In the genomic region with DNA sequence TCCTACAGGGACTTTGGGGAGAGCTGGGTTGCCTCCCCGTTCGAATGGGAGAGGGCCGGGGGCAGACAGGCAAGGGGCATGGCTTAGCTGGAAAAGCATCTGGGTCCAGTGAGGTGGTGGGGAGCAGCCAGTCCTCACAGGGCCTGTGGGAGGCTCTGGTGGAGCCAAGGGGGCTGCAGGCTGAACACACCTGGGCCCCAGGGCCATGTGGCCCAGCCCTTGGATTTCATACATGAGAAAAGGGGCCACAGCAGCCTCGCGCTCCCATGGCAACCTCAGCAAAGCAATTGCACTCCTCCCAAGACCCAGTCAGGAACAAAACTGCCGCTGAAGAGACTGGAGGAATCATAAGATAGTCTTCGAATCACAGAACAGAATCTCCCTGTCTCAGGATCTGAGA, we compare ENCODE assay signal across 19 cellular contexts.
"Had no signal": no experiment of that assay in that cellular context is flagged by ENCODE, and none has a peak within 500 bp of the region (broad histone marks: within the 10 kb centered on the region; RNA-seq: fewer than 3 reads in every experiment).

No MANE protein-coding gene starts in this region.

- H3K36me3 ChIP-seq: cardiac muscle cell, esophagus squamous epithelium, ovary, right lobe of liver, upper lobe of right lung had no signal

- FAIRE-seq: colon, endothelial cell of umbilical vein, kidney had no signal

- ATAC-seq: activated naive CD8-positive, alpha-beta T cell treated with anti-CD3 and anti-CD28 coated beads, Interleukin-2, amount 50 U/mL, for 24 hours; natural killer cell treated with Interleukin-12 subunit alpha and Interleukin-12 subunit beta and Interleukin-15 and Interleukin-18, amount 100 ng/mL, for 72 hours; right lobe of liver had no signal

- H3K4me1 ChIP-seq: right lobe of liver had no signal

- H3K27ac ChIP-seq: cardiac muscle cell, esophagus squamous epithelium, ovary, right lobe of liver had no signal

- H3K27me3 ChIP-seq: esophagus squamous epithelium, ovary, right lobe of liver, upper lobe of right lung had no signal

- H3K4me2 ChIP-seq: smooth muscle cell had no signal

- H3K9me3 ChIP-seq: esophagus squamous epithelium, ovary, right lobe of liver, upper lobe of right lung had no signal

- H3K4me3 ChIP-seq: cardiac muscle cell, esophagus squamous epithelium, ovary, right lobe of liver, smooth muscle cell, upper lobe of right lung had no signal

- DNase-seq: activated CD4-positive, alpha-beta T cell treated with anti-CD3 and anti-CD28 coated beads, Interleukin-2, amount 50 U/mL, for 4 hours; activated CD4-positive, CD25-positive, alpha-beta regulatory T cell treated with anti-CD3 and anti-CD28 coated beads, Interleukin-2, amount 50 U/mL, for 72 hours; activated naive CD4-positive, alpha-beta T cell treated with anti-CD3 and anti-CD28 coated beads for 36 hours; activated naive CD8-positive, alpha-beta T cell treated with anti-CD3 and anti-CD28 coated beads, Interleukin-2, amount 50 U/mL, for 24 hours; esophagus squamous epithelium; hippocampal formation; kidney; mesendoderm; ovary; right lobe of liver; stimulated activated CD4-positive, alpha-beta T cell treated with anti-CD3 and anti-CD28 coated beads, Interleukin-4, amount 100 ng/mL, for 4 hours; stimulated activated CD8-positive, alpha-beta memory T cell treated with anti-CD3 and anti-CD28 coated beads, Interleukin-4, amount 100 ng/mL, for 48 hours; stimulated activated naive CD4-positive, alpha-beta T cell treated with Interleukin-2 at 50 U/mL for 16 hours; upper lobe of right lung had no signal
